27 cellular contexts compared by ENCODE assay signal in genomic region chr4:173362666-173363065, GRCh38. TPM values are rescaled to one million over a fixed set of nuclear protein-coding genes. Genes with fewer than 3 reads are reported as not detected.
"Had no signal": no experiment of that assay in that cellular context is flagged by ENCODE, and none has a peak within 500 bp of the region (broad histone marks: within the 10 kb centered on the region; RNA-seq: fewer than 3 reads in every experiment).

No MANE protein-coding gene starts in this region.

- H3K4me1 ChIP-seq: adrenal gland, prostate gland had no signal

- H3K27me3 ChIP-seq: adrenal gland, cardiac muscle cell, esophagus muscularis mucosa, heart right ventricle, neutrophil, uterus had no signal

- H3K4me3 ChIP-seq: adrenal gland, cardiac muscle cell, esophagus muscularis mucosa, heart right ventricle, prostate gland, skin epidermis, thoracic aorta, uterus had no signal

- H3K27ac ChIP-seq: adrenal gland, cardiac muscle cell, esophagus muscularis mucosa, heart right ventricle, neutrophil, prostate gland, skin epidermis, thoracic aorta, uterus, VCaP had no signal

- H3K36me3 ChIP-seq: adrenal gland, cardiac muscle cell, esophagus muscularis mucosa, neutrophil, prostate gland, thoracic aorta, uterus had no signal

- DNase-seq: activated CD4-positive, alpha-beta T cell treated with anti-CD3 and anti-CD28 coated beads for 48 hours; activated CD4-positive, alpha-beta T cell treated with anti-CD3 and anti-CD28 coated beads, Interleukin-2, amount 50 U/mL, for 48 hours; activated CD8-positive, alpha-beta memory T cell treated with anti-CD3 and anti-CD28 coated beads for 24 hours; activated effector memory CD4-positive, alpha-beta T cell treated with Interleukin-2 at 50 U/mL for 16 hours; activated naive CD4-positive, alpha-beta T cell treated with anti-CD3 and anti-CD28 coated beads for 36 hours; activated naive CD8-positive, alpha-beta T cell treated with anti-CD3 and anti-CD28 coated beads for 36 hours; adrenal gland; aorta; endodermal cell; foreskin melanocyte; heart right ventricle; naive B cell; nephron progenitor cell; retina; stimulated activated CD4-positive, alpha-beta T cell treated with anti-CD3 and anti-CD28 coated beads, Interleukin-12 subunit alpha, Interleukin-12 subunit beta, amount 100 ng/mL, for 4 hours; stimulated activated CD4-positive, alpha-beta T cell treated with anti-CD3 and anti-CD28 coated beads, Interleukin-4, amount 100 ng/mL, for 1 hour; stimulated activated naive CD8-positive, alpha-beta T cell treated with anti-CD3 and anti-CD28 coated beads, Interleukin-15, Interleukin-2, amounts not matched to agents 100 U/mL and 50 U/mL, for 24 hours; uterus had no signal

- H3K9me3 ChIP-seq: adrenal gland, esophagus muscularis mucosa, heart right ventricle, neutrophil, prostate gland, thoracic aorta, uterus had no signal

RNA-seq across cellular contexts. Expression of gene SCRG1, which starts 36.2 kb away (rescaled TPM):
- total RNA-seq: activated naive CD4-positive, alpha-beta T cell treated with anti-CD3 and anti-CD28 coated beads for 36 hours; activated naive CD8-positive, alpha-beta T cell treated with anti-CD3 and anti-CD28 coated beads for 36 hours; endodermal cell; glomerular endothelial cell; kidney epithelial cell had no signal
